In genomic region chr2:138175066-138175465, GRCh38 we compare ENCODE assay signal across 19 cellular contexts.
"Had no signal": no experiment of that assay in that cellular context is flagged by ENCODE, and none has a peak within 500 bp of the region (broad histone marks: within the 10 kb centered on the region; RNA-seq: fewer than 3 reads in every experiment).

No MANE protein-coding gene starts in this region.

- H3K4me2 ChIP-seq: KMS-11 had no signal

- H3K27ac Mint-ChIP-seq: IgD-negative memory B cell had no signal

- H3K9me3 ChIP-seq: SJSA1 had no signal

- H3K4me1 Mint-ChIP-seq: IgD-negative memory B cell had no signal

- H3K4me3 ChIP-seq: K562, SJSA1, SK-N-MC had no signal

- H3K27me3 Mint-ChIP-seq: IgD-negative memory B cell had no signal

- ATAC-seq: K562 had no signal

- H3K4me3 Mint-ChIP-seq: IgD-negative memory B cell had no signal

- H3K36me3 ChIP-seq: SJSA1 had no signal

- H3K27me3 ChIP-seq: SJSA1 had no signal

- DNase-seq: Kasumi-1, MM.1S, NCI-H1092 treated with DMSO at 0.1 percent for 48 hours, NCI-H1436, NCI-H187, NCI-H2029, NCI-H2081 treated with DMSO at 0.1 percent for 48 hours, NCI-H2227 treated with DMSO at 0.1 percent for 48 hours, NCI-H526, NCI-H82, Right ventricle myocardium superior, RPMI8226, SIG-M5 had no signal

- H3K9ac ChIP-seq: KMS-11 had no signal

- H3K27ac ChIP-seq: KMS-11, SJSA1, SK-N-MC had no signal

- H3K4me1 ChIP-seq: SJSA1 had no signal

- FAIRE-seq: K562, RCC 7860 had no signal
